8 cellular contexts compared by ENCODE assay signal in the genomic region with DNA sequence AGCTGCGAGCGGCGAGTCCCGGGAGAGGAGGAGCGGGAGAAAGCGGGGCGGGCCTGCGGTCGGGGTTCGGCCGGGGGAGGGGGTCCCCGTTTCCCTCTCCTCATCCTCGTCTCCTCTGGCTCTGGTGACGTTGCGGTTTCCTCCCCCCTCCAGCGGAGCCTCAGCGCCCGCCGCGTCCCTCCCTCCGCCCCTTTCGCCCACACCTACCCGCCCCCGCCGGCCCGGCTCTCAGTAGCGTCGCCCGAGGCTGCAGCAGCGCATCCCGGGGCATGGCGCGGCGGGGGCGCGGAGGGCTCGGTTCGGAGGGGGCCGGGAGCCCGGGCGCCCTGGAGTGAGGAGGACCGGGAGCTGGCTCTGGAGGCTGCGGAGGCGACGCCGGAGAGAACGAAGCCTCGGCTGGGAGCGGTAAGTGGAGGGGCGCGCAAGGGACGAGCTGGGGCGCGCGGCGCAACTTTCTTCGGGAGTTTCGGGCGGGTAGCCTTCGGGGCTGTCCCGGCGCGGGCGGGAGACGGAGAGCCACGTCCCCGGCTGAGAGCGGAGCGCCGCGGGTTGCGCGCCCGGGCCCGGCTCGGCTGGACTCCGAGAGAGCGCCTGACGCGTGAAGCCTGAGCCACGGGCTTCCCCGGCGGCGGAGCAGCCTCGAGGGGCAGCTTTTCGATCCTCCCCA. TPM values are rescaled to one million over a fixed set of nuclear protein-coding genes. Genes with fewer than 3 reads are reported as not detected.
DNase-seq lines count a peak whose midpoint lies in the region; ATAC-seq lines count a peak whose summit lies in the region.

A gene (plus strand): TSS at position 231 of the 667 bp plus-strand sequence. CDS start 28,304 bp downstream, outside the sequence.

- peaks cover 9 to 10% of the 10 kb centered on the region in 2 donors for H3K4me1 ChIP-seq in naive thymus-derived CD4-positive, alpha-beta T cell (ENCODE audit: control insufficient read depth in 2 of 2, insufficient read depth in 2 of 2, low read length in 2 of 2)

- peak; percentile 62 for ATAC-seq in HG02870 (IDR thresholded peaks at IDR 0.05; ENCODE audit: unreplicated experiment)
- ATAC-seq in naive thymus-derived CD4-positive, alpha-beta T cell: peak; percentile 87

- peaks cover 9 to 18% (median 11%) of the 10 kb centered on the region in 7 donors for H3K4me1 Mint-ChIP-seq in naive thymus-derived CD4-positive, alpha-beta T cell

- H3K36me3 ChIP-seq in naive thymus-derived CD4-positive, alpha-beta T cell (ENCODE audit: control insufficient read depth in 2 of 3, insufficient read depth in 3 of 3, low read length in 3 of 3): no peaks in the 10 kb centered on the region

- H3K27ac ChIP-seq in naive thymus-derived CD4-positive, alpha-beta T cell (ENCODE audit: low read depth, low read length): no peak within 1 kb of the TSS

- no peaks in the 10 kb centered on the region for H3K9me3 Mint-ChIP-seq in naive thymus-derived CD4-positive, alpha-beta T cell

- no peaks in the 10 kb centered on the region for H3K36me3 Mint-ChIP-seq in naive thymus-derived CD4-positive, alpha-beta T cell

- peak within 1 kb of the TSS in 5 of 9 donors; percentile 22 to 87 (median 40) for H3K27ac Mint-ChIP-seq in naive thymus-derived CD4-positive, alpha-beta T cell

- peak within 1 kb of the TSS; percentile 82 to 93 (median 88) for H3K4me3 Mint-ChIP-seq in naive thymus-derived CD4-positive, alpha-beta T cell

- H3K27me3 Mint-ChIP-seq in naive thymus-derived CD4-positive, alpha-beta T cell: peaks cover 5 to 67% (median 18%) of the 10 kb centered on the region in 5 donors

- POLR2A ChIA-PET in naive thymus-derived CD4-positive, alpha-beta T cell (lab: Charles Lee): no interaction called here

- CTCF ChIA-PET in naive thymus-derived CD4-positive, alpha-beta T cell (lab: Charles Lee): interaction anchor here (0.9 kb wide), 1 partner anchor 102 kb away, joined by 3 read pairs; no protein-coding TSS in a partner anchor

- H3K27me3 ChIP-seq in naive thymus-derived CD4-positive, alpha-beta T cell (ENCODE audit: control insufficient read depth in 2 of 2, insufficient read depth in 2 of 2, low read length in 2 of 2): no peaks in the 10 kb centered on the region

- intact Hi-C loops in naive thymus-derived CD4-positive, alpha-beta T cell (cut with micrococcal nuclease): loop anchor here (2.0 to 5.0 kb wide), 4 partner anchors 22 to 162 kb away; a partner anchor contains a TSS

- DNase-seq in NCI-H82 (lab: John Stamatoyannopoulos, UW) (peak; percentile 45), NCI-H82 treated with DMSO at 0.1 percent for 48 hours (lab: John Stamatoyannopoulos, UW; ENCODE audit: unreplicated experiment) (no peak), NCI-H526 (lab: John Stamatoyannopoulos, UW) (peak; percentile 8 to 74), activated T-helper 1 cell treated with Interleukin-2 at 50 U/mL for 16 hours (ENCODE audit: low read depth) (peak; percentile 48), fibroblast of gingiva (ENCODE audit: low read depth) (peak; percentile 82)
- DNase-seq in naive thymus-derived CD4-positive, alpha-beta T cell: peak in 8 of 9 donors; percentile 4 to 69 (median 37)
- peak; percentile 10 to 43 (median 28) for DNase-seq in stimulated activated naive CD4-positive, alpha-beta T cell (lab: John Stamatoyannopoulos, UW)

- peak within 1 kb of the TSS; percentile 64 for H3K4me3 ChIP-seq in naive thymus-derived CD4-positive, alpha-beta T cell (ENCODE audit: low read length)

- H3K9me3 ChIP-seq in naive thymus-derived CD4-positive, alpha-beta T cell (ENCODE audit: control insufficient read depth in 2 of 3, low read length in 3 of 3): no peaks in the 10 kb centered on the region

RNA-seq across cellular contexts. Expression of the gene that starts here (rescaled TPM):
- total RNA-seq in naive thymus-derived CD4-positive, alpha-beta T cell: 10 to 100 TPM in 2 of 5 experiments, 1 to 10 TPM in 3; 3.2 to 23.0 (median 7.7) TPM
- 1 to 10 TPM; 4.4 to 4.8 TPM for polyA plus RNA-seq in naive thymus-derived CD4-positive, alpha-beta T cell
